Comparison of ENCODE assay signal across 11 cellular contexts in genomic region chr15:65409284-65409631, GRCh38.
DNase-seq lines count a peak whose midpoint lies in the region; ATAC-seq lines count a peak whose summit lies in the region.
"Had no signal": no experiment of that assay in that cellular context is flagged by ENCODE, and none has a peak within 500 bp of the region (broad histone marks: within the 10 kb centered on the region; RNA-seq: fewer than 3 reads in every experiment).

No MANE protein-coding gene starts in this region.

- ATAC-seq in stimulated activated memory B cell treated with anti-CD40 and anti-IgM and Interleukin-4, amounts not matched to agents 10 μg/mL and 1 μg/mL and 100 μg/mL, for 72 hours: peak; percentile 58
- no peak for ATAC-seq in HG03039 (IDR thresholded peaks at IDR 0.05; ENCODE audit: unreplicated experiment)
- no peak for ATAC-seq in HG03469 (IDR thresholded peaks at IDR 0.05; ENCODE audit: unreplicated experiment)

- peaks cover 31% of the 10 kb centered on the region for H3K4me1 Mint-ChIP-seq in stimulated activated memory B cell treated with anti-CD40 and anti-IgM and Interleukin-4, amounts not matched to agents 10 μg/mL and 1 μg/mL and 100 μg/mL, for 72 hours

- H3K4me3 Mint-ChIP-seq in stimulated activated memory B cell treated with anti-CD40 and anti-IgM and Interleukin-4, amounts not matched to agents 10 μg/mL and 1 μg/mL and 100 μg/mL, for 72 hours: no peak overlapping the region

- H3K9me3 Mint-ChIP-seq in stimulated activated memory B cell treated with anti-CD40 and anti-IgM and Interleukin-4, amounts not matched to agents 10 μg/mL and 1 μg/mL and 100 μg/mL, for 72 hours: no peaks in the 10 kb centered on the region

- DNase-seq in SIG-M5 treated with dmso at 0.1 percent for 504 hours (lab: John Stamatoyannopoulos, UW; ENCODE audit: unreplicated experiment) (peak; percentile 30), SIG-M5 (lab: John Stamatoyannopoulos, UW) (no peak), MV-4-11 (lab: John Stamatoyannopoulos, UW) (peak; percentile 77), epidermal melanocyte (ENCODE audit: insufficient read length, low spot score) (peak; percentile 75)
- no peak for DNase-seq in activated CD4-positive, alpha-beta T cell treated with anti-CD3 and anti-CD28 coated beads for 4 hours
- DNase-seq: 8988T, NCI-H1417, ovary had no signal

- peaks cover 43% of the 10 kb centered on the region for H3K27me3 Mint-ChIP-seq in stimulated activated memory B cell treated with anti-CD40 and anti-IgM and Interleukin-4, amounts not matched to agents 10 μg/mL and 1 μg/mL and 100 μg/mL, for 72 hours

- peak overlapping the region; percentile 14 for H3K27ac Mint-ChIP-seq in stimulated activated memory B cell treated with anti-CD40 and anti-IgM and Interleukin-4, amounts not matched to agents 10 μg/mL and 1 μg/mL and 100 μg/mL, for 72 hours

- H3K36me3 Mint-ChIP-seq in stimulated activated memory B cell treated with anti-CD40 and anti-IgM and Interleukin-4, amounts not matched to agents 10 μg/mL and 1 μg/mL and 100 μg/mL, for 72 hours: no peaks in the 10 kb centered on the region

Comparison
In these comparisons a context has a peak if more than half of its experiments do, and no peak if none do; other contexts are left out.
1. DNase-seq: peak in SIG-M5 treated with dmso at 0.1 percent for 504 hours (single experiment), MV-4-11 (single experiment) and epidermal melanocyte (single experiment); none in SIG-M5 (single experiment) and activated CD4-positive, alpha-beta T cell treated with anti-CD3 and anti-CD28 coated beads for 4 hours (0 of 2).